Comparison of ENCODE assay signal across 18 cellular contexts in genomic region chr15:63555520-63555919, GRCh38.
"Had no signal": no experiment of that assay in that cellular context is flagged by ENCODE, and none has a peak within 500 bp of the region (broad histone marks: within the 10 kb centered on the region; RNA-seq: fewer than 3 reads in every experiment).

No MANE protein-coding gene starts in this region.

- H3K4me3 Mint-ChIP-seq: activated T-cell treated with anti-CD3 and anti-CD28 coated beads, Interleukin-2, amount 50 U/mL, for 4 hours; mesothelial cell of epicardium; stimulated activated naive B cell treated with anti-CD40 and anti-IgM and Interleukin-4, amounts not matched to agents 10 μg/mL and 1 μg/mL and 100 μg/mL, for 72 hours; T-cell had no signal

- H3K36me3 ChIP-seq: cardiac muscle cell, colonic mucosa had no signal

- ATAC-seq: left colon; lower lobe of right lung; stimulated activated naive B cell treated with anti-CD40 and anti-IgM and Interleukin-4, amounts not matched to agents 10 μg/mL and 1 μg/mL and 100 μg/mL, for 72 hours; T-cell had no signal

- H3K27ac ChIP-seq: adrenal gland, cardiac muscle cell, colonic mucosa, esophagus muscularis mucosa, lower lobe of right lung, suprapubic skin had no signal

- H3K27me3 Mint-ChIP-seq: stimulated activated naive B cell treated with anti-CD40 and anti-IgM and Interleukin-4, amounts not matched to agents 10 μg/mL and 1 μg/mL and 100 μg/mL, for 72 hours; T-cell had no signal

- H3K4me1 ChIP-seq: colonic mucosa had no signal

- FAIRE-seq: islet of Langerhans had no signal

- DNase-seq: activated CD4-positive, alpha-beta T cell treated with anti-CD3 and anti-CD28 coated beads, Interleukin-2, amount 50 U/mL, for 48 hours; activated CD4-positive, CD25-positive, alpha-beta regulatory T cell treated with anti-CD3 and anti-CD28 coated beads, Interleukin-2, amount 50 U/mL, for 72 hours; activated gamma-delta T cell treated with Interleukin-2 at 50 U/mL for 16 hours; activated T-cell treated with anti-CD3 and anti-CD28 coated beads, Interleukin-2, amount 50 U/mL, for 4 hours; adrenal gland; colonic mucosa; left colon; lower lobe of right lung; stimulated activated CD4-positive, alpha-beta T cell treated with anti-CD3 and anti-CD28 coated beads, Interleukin-2, amount 100 ng/mL, for 48 hours; stimulated activated naive B cell treated with anti-CD40 and anti-IgM and Interleukin-4, amounts not matched to agents 10 μg/mL and 1 μg/mL and 100 μg/mL, for 72 hours; T-cell; T1000; trophoblast cell had no signal

- H3K4me3 ChIP-seq: adrenal gland, cardiac muscle cell, colonic mucosa, esophagus muscularis mucosa, lower lobe of right lung, suprapubic skin had no signal

- H3K9me3 Mint-ChIP-seq: activated T-cell treated with anti-CD3 and anti-CD28 coated beads, Interleukin-2, amount 50 U/mL, for 4 hours; mesothelial cell of epicardium; stimulated activated naive B cell treated with anti-CD40 and anti-IgM and Interleukin-4, amounts not matched to agents 10 μg/mL and 1 μg/mL and 100 μg/mL, for 72 hours; T-cell had no signal

- H3K27me3 ChIP-seq: adrenal gland, cardiac muscle cell, colonic mucosa, esophagus muscularis mucosa, suprapubic skin had no signal

- H3K9me3 ChIP-seq: adrenal gland, colonic mucosa, esophagus muscularis mucosa, lower lobe of right lung, suprapubic skin had no signal
